ENCODE assay signal across 24 cellular contexts in genomic region chr1:230322421-230322756, GRCh38.
"Had no signal": no experiment of that assay in that cellular context is flagged by ENCODE, and none has a peak within 500 bp of the region (broad histone marks: within the 10 kb centered on the region; RNA-seq: fewer than 3 reads in every experiment).

No MANE protein-coding gene starts in this region.

- H3K4me3 Mint-ChIP-seq: activated CD4-positive, alpha-beta T cell treated with anti-CD3 and anti-CD28 coated beads, Interleukin-2, amount 10 ng/mL, durations not matched to agents 24 days and 14 days; activated CD8-positive, alpha-beta memory T cell treated with anti-CD3 and anti-CD28 coated beads, Interleukin-2, amount 10 ng/mL, durations not matched to agents 7 days and 5 days; activated naive CD4-positive, alpha-beta T cell treated with anti-CD3 and anti-CD28 coated beads, Interleukin-2, amount 50 U/mL, for 24 hours; activated T-cell treated with anti-CD3 and anti-CD28 coated beads, Interleukin-2, amount 50 U/mL, for 24 hours; activated T-helper 1 cell treated with anti-CD3 and anti-CD28 coated beads, Interleukin-12 subunit alpha, Interleukin-12 subunit beta, Interleukin-2, Interleukin-4 antibody, amounts not matched to agents 30 ng/mL and 10 ng/mL and 1 ng/mL, durations not matched to agents 14 hours and 24 hours and 36 hours; brain; T-helper 1 cell treated with Interleukin-12 subunit alpha and Interleukin-12 subunit beta and Interleukin-4 antibody, amounts not matched to agents 30 μg/mL and 1 μg/mL, for 36 hours; WTC11 had no signal

- H3K4me3 ChIP-seq: cardiac muscle cell, SJSA1 had no signal

- H3K9me3 ChIP-seq: SJSA1 had no signal

- H3K27me3 ChIP-seq: cardiac muscle cell, SJSA1 had no signal

- H3K4me1 ChIP-seq: SJSA1 had no signal

- H3K4me1 Mint-ChIP-seq: activated CD4-positive, alpha-beta T cell treated with anti-CD3 and anti-CD28 coated beads, Interleukin-2, amount 10 ng/mL, durations not matched to agents 24 days and 14 days; activated CD8-positive, alpha-beta memory T cell treated with anti-CD3 and anti-CD28 coated beads, Interleukin-2, amount 10 ng/mL, durations not matched to agents 7 days and 5 days; activated naive CD4-positive, alpha-beta T cell treated with anti-CD3 and anti-CD28 coated beads, Interleukin-2, amount 50 U/mL, for 24 hours; WTC11 had no signal

- H3K27ac ChIP-seq: cardiac muscle cell, KMS-11, SJSA1 had no signal

- H3K36me3 Mint-ChIP-seq: activated CD8-positive, alpha-beta memory T cell treated with anti-CD3 and anti-CD28 coated beads, Interleukin-2, amount 10 ng/mL, durations not matched to agents 7 days and 5 days; activated naive CD4-positive, alpha-beta T cell treated with anti-CD3 and anti-CD28 coated beads, Interleukin-2, amount 50 U/mL, for 24 hours had no signal

- ATAC-seq: activated CD8-positive, alpha-beta memory T cell treated with anti-CD3 and anti-CD28 coated beads, Interleukin-2, amount 10 ng/mL, durations not matched to agents 7 days and 5 days; SK-N-SH treated with all-trans-retinoic acid at 6 μM for 48 hours; WTC11 had no signal

- H3K36me3 ChIP-seq: cardiac muscle cell, SJSA1 had no signal

- H3K27ac Mint-ChIP-seq: activated CD4-positive, alpha-beta T cell treated with anti-CD3 and anti-CD28 coated beads, Interleukin-2, amount 10 ng/mL, durations not matched to agents 24 days and 14 days; activated CD8-positive, alpha-beta memory T cell treated with anti-CD3 and anti-CD28 coated beads, Interleukin-2, amount 10 ng/mL, durations not matched to agents 7 days and 5 days; activated naive CD4-positive, alpha-beta T cell treated with anti-CD3 and anti-CD28 coated beads, Interleukin-2, amount 50 U/mL, for 24 hours; activated T-cell treated with anti-CD3 and anti-CD28 coated beads, Interleukin-2, amount 50 U/mL, for 24 hours; activated T-helper 1 cell treated with anti-CD3 and anti-CD28 coated beads, Interleukin-12 subunit alpha, Interleukin-12 subunit beta, Interleukin-2, Interleukin-4 antibody, amounts not matched to agents 30 ng/mL and 10 ng/mL and 1 ng/mL, durations not matched to agents 14 hours and 24 hours and 36 hours; T-helper 1 cell treated with Interleukin-12 subunit alpha and Interleukin-12 subunit beta and Interleukin-4 antibody, amounts not matched to agents 30 μg/mL and 1 μg/mL, for 36 hours; WTC11 had no signal

- H3K9ac ChIP-seq: KMS-11 had no signal

- H3K9me3 Mint-ChIP-seq: activated CD4-positive, alpha-beta T cell treated with anti-CD3 and anti-CD28 coated beads, Interleukin-2, amount 10 ng/mL, durations not matched to agents 24 days and 14 days; activated naive CD4-positive, alpha-beta T cell treated with anti-CD3 and anti-CD28 coated beads, Interleukin-2, amount 50 U/mL, for 24 hours; activated T-cell treated with anti-CD3 and anti-CD28 coated beads, Interleukin-2, amount 50 U/mL, for 24 hours; activated T-helper 1 cell treated with anti-CD3 and anti-CD28 coated beads, Interleukin-12 subunit alpha, Interleukin-12 subunit beta, Interleukin-2, Interleukin-4 antibody, amounts not matched to agents 30 ng/mL and 10 ng/mL and 1 ng/mL, durations not matched to agents 14 hours and 24 hours and 36 hours; brain; T-helper 1 cell treated with Interleukin-12 subunit alpha and Interleukin-12 subunit beta and Interleukin-4 antibody, amounts not matched to agents 30 μg/mL and 1 μg/mL, for 36 hours had no signal

- DNase-seq: activated CD4-positive, alpha-beta T cell treated with anti-CD3 and anti-CD28 coated beads for 1 hour; activated CD4-positive, alpha-beta T cell treated with anti-CD3 and anti-CD28 coated beads, Interleukin-2, amount 10 ng/mL, durations not matched to agents 24 days and 14 days; activated CD4-positive, alpha-beta T cell treated with anti-CD3 and anti-CD28 coated beads, Interleukin-2, amount 50 U/mL, for 48 hours; activated CD8-positive, alpha-beta memory T cell treated with anti-CD3 and anti-CD28 coated beads, Interleukin-2, amount 10 ng/mL, durations not matched to agents 7 days and 5 days; activated effector memory CD4-positive, alpha-beta T cell treated with Interleukin-2 at 50 U/mL for 16 hours; activated naive CD4-positive, alpha-beta T cell; activated T-cell treated with anti-CD3 and anti-CD28 coated beads, Interleukin-2, amount 50 U/mL, for 24 hours; NCI-H1417; NCI-H1930; NCI-H2171; NCI-H226; NCI-H510A; NCI-H526 treated with DMSO at 0.1 percent for 48 hours; NCI-H82; SW 1271 had no signal
